In the genomic region with DNA sequence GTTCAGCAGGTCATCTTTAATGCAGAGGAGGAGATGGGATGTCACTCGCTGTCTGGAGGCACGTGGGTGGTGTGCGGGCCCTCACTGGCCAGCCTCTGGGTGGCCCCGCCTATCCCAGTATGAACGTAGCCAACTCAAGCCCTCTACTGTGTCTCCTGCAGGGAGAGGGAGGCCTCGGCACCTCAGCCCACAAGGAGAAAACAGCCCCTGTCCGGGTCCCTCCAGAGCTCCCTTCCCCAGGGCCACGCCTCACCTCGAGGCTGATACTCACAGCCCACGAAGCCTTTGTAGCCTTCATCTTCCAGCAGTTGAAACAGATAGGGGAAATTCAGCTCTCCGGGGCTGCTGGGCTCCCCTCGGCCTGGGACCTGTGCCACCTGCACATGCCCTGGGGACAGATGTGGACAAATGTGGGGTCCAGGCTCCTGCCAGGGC, we compare ENCODE assay signal across 1 cellular context.
TF ChIP-seq lines count a peak whose summit lies in the region.

No MANE protein-coding gene starts in this region.

TF ChIP-seq in endothelial cell of umbilical vein, 7 proteins besides CTCF, POLR2A, EP300 and RAD21 (continued from another document):
- TF ChIP-seq JUN (IDR thresholded peaks at IDR 0.05; ENCODE audit: borderline replicate concordance, insufficient read depth, insufficient read length, low read depth) = no peak
- TF ChIP-seq MYC (IDR thresholded peaks at IDR 0.05; ENCODE audit: low read depth, low read length) = no peak
- TF ChIP-seq EZH2 (IDR thresholded peaks at IDR 0.05; ENCODE audit: borderline replicate concordance, low read depth, low read length, severe bottlenecking) = no peak
- TF ChIP-seq, protein P1, sequence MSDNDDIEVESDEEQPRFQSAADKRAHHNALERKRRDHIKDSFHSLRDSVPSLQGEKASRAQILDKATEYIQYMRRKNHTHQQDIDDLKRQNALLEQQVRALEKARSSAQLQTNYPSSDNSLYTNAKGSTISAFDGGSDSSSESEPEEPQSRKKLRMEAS (IDR thresholded peaks at IDR 0.05; ENCODE audit: insufficient read depth, insufficient read length) = no peak
- no peak for TF ChIP-seq FOS (IDR thresholded peaks at IDR 0.05; ENCODE audit: borderline replicate concordance, insufficient read depth, low read length)
- TF ChIP-seq GATA2 (IDR thresholded peaks at IDR 0.05; ENCODE audit: insufficient read depth, insufficient read length, low read depth, low read length) = no peak
